8 cellular contexts compared by ENCODE assay signal in the genomic region with DNA sequence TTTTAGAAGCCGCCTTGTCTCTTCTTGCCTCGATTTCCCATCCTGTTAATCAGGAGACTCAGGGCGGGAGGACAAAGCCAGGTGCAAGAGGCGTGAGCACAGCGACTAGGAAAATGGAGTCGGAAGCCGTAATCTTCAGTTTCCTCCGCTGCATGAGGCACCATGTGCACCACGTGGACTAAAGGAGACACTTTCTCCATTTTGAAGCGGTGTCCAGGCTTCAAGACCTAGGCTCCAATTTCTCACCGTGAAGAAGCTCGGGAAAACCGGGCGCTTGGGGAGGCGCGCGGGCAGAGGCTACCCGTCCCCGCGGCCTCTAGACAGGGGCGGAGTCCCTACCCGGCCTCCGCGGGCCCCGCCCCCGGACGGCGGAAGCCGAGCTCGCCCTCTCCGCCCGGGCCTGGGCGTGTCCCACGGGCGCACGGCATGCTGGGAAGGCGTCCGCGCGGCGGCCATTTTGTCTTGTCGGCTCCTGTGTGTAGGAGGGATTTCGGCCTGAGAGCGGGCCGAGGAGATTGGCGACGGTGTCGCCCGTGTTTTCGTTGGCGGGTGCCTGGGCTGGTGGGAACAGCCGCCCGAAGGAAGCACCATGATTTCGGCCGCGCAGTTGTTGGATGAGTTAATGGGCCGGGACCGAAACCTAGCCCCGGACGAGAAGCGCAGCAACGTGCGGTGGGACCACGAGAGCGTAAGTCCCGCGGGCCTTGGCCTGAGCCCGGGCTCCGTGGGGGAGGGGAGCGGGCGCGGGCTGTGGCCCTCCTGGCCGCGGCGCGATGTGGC. TPM values are rescaled to one million over a fixed set of nuclear protein-coding genes. Genes with fewer than 3 reads are reported as not detected.
A peak's percentile ranks its signal among the peaks of the same experiment; 100 is the strongest.
DNase-seq lines count a peak whose midpoint lies in the region; ATAC-seq and TF ChIP-seq lines count a peak whose summit lies in the region.

A gene with protein sequence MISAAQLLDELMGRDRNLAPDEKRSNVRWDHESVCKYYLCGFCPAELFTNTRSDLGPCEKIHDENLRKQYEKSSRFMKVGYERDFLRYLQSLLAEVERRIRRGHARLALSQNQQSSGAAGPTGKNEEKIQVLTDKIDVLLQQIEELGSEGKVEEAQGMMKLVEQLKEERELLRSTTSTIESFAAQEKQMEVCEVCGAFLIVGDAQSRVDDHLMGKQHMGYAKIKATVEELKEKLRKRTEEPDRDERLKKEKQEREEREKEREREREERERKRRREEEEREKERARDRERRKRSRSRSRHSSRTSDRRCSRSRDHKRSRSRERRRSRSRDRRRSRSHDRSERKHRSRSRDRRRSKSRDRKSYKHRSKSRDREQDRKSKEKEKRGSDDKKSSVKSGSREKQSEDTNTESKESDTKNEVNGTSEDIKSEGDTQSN (plus strand): TSS at position 460 of the 780 bp plus-strand sequence. CDS start 130 bp downstream, at position 590.

- TF ChIP-seq RAD21 in SK-N-SH (IDR thresholded peaks at IDR 0.05; ENCODE audit: low read length): no peak; the same call in 1 of the 2 replicates

- TF ChIP-seq EP300 in SK-N-SH (IDR thresholded peaks at IDR 0.05; ENCODE audit: borderline replicate concordance in 1 of 2, low read depth in 1 of 2, low read length in 1 of 2): peak in 1 of 2 experiments; percentile 15; a peak in 2 of 4 replicates

- peaks cover 0 to 2% of the 10 kb centered on the region in 2 experiments for H3K36me3 ChIP-seq in SK-N-SH (replicated peaks in 1 of 2; ENCODE audit: control insufficient read depth in 1 of 2, insufficient read depth in 2 of 2, low read length in 1 of 2)

- H3F3A ChIP-seq in SK-N-SH (replicated peaks; ENCODE audit: insufficient read depth): peaks cover 8% of the 10 kb centered on the region

- ATAC-seq in HG02610 (IDR thresholded peaks at IDR 0.05; ENCODE audit: unreplicated experiment): peak; percentile 91
- ATAC-seq in omental fat pad (ENCODE audit: low FRiP score): peak; percentile 97

- POLR2A ChIA-PET in SK-N-SH (lab: Yijun Ruan, JAX): interaction anchor here (0.6 to 2.4 kb wide), 6 partner anchors 11 to 188 kb away, joined by 3 to 27 read pairs (median 4); a partner anchor contains a TSS

- CTCF ChIA-PET in SK-N-SH (lab: Yijun Ruan, JAX): interaction anchor here (0.9 to 2.5 kb wide), 8 partner anchors 10 to 168 kb away, joined by 3 to 9 read pairs (median 3); no protein-coding TSS in a partner anchor

- peaks cover 4 to 6% of the 10 kb centered on the region in 2 experiments; a peak in 2 of 4 replicates for H3K4me1 ChIP-seq in SK-N-SH (ENCODE audit: control insufficient read depth in 1 of 2, insufficient read depth in 2 of 2, low read depth in 1 of 2, low read length in 1 of 2)

- H4K20me1 ChIP-seq in SK-N-SH (ENCODE audit: insufficient read depth): peaks cover 46% of the 10 kb centered on the region

- H3K27ac ChIP-seq in SK-N-SH (ENCODE audit: low read depth in 2 of 2, low read length in 1 of 2): peak within 1 kb of the TSS; percentile 92 to 98
- H3K27ac ChIP-seq in temporal lobe (ENCODE audit: low read depth, low read length): peak within 1 kb of the TSS; percentile 95

- H3K9ac ChIP-seq in SK-N-SH: peak within 1 kb of the TSS; percentile 95

- TF ChIP-seq CTCF in SK-N-SH (IDR thresholded peaks at IDR 0.05): no peak
- TF ChIP-seq CTCF in omental fat pad (IDR thresholded peaks at IDR 0.05): no peak

- H3K4me2 ChIP-seq in SK-N-SH: peak within 1 kb of the TSS; percentile 72

- H3K79me2 ChIP-seq in SK-N-SH (ENCODE audit: insufficient read depth): peaks cover 49% of the 10 kb centered on the region

- DNase-seq in NCI-H1092 (lab: John Stamatoyannopoulos, UW) (peak; percentile 91), SK-N-SH (peak; percentile 100), globus pallidus (ENCODE audit: low spot score) (peak; percentile 91), omental fat pad (ENCODE audit: low spot score) (peak; percentile 68)
- peak; percentile 93 for DNase-seq in activated naive CD4-positive, alpha-beta T cell treated with anti-CD3 and anti-CD28 coated beads, Interleukin-2, amount 50 U/mL, for 16 hours

- H2AFZ ChIP-seq in SK-N-SH (ENCODE audit: low read depth): peak within 1 kb of the TSS; percentile 88

- no peaks in the 10 kb centered on the region for H3K27me3 ChIP-seq in SK-N-SH (ENCODE audit: insufficient read depth)

- H3K9me2 ChIP-seq in SK-N-SH: no peaks in the 10 kb centered on the region

- whole genome bisulfite sequencing in SK-N-SH (ENCODE audit: low lambda C conversion rate): 15% methylated on average over 12 of the region's 76 CpGs

- H3K4me3 ChIP-seq in GM08714 (ENCODE audit: low read length): peak within 1 kb of the TSS; percentile 100
- peak within 1 kb of the TSS; percentile 68 to 86 for H3K4me3 ChIP-seq in SK-N-SH (ENCODE audit: low read depth in 2 of 2, low read length in 1 of 2)

- no peaks in the 10 kb centered on the region for H3K9me3 ChIP-seq in SK-N-SH

TF ChIP-seq in SK-N-SH, 30 proteins besides CTCF, POLR2A, EP300 and RAD21 (continues in another document):
- no peak for TF ChIP-seq MEF2A (IDR thresholded peaks at IDR 0.05; ENCODE audit: borderline replicate concordance, low read depth)
- TF ChIP-seq POLR2AphosphoS5 (IDR thresholded peaks at IDR 0.05; ENCODE audit: low read depth, low read length): peak; percentile 98
- TF ChIP-seq TCF12 (IDR thresholded peaks at IDR 0.05): no peak
- TF ChIP-seq, protein P1, sequence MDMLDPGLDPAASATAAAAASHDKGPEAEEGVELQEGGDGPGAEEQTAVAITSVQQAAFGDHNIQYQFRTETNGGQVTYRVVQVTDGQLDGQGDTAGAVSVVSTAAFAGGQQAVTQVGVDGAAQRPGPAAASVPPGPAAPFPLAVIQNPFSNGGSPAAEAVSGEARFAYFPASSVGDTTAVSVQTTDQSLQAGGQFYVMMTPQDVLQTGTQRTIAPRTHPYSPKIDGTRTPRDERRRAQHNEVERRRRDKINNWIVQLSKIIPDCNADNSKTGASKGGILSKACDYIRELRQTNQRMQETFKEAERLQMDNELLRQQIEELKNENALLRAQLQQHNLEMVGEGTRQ (IDR thresholded peaks at IDR 0.05; ENCODE audit: borderline replicate concordance, low read depth, low read length): no peak
- TF ChIP-seq, protein P2, sequence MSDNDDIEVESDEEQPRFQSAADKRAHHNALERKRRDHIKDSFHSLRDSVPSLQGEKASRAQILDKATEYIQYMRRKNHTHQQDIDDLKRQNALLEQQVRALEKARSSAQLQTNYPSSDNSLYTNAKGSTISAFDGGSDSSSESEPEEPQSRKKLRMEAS (IDR thresholded peaks at IDR 0.05; ENCODE audit: low read depth): peak; percentile 98
- TF ChIP-seq MXI1 (IDR thresholded peaks at IDR 0.05; ENCODE audit: low read depth, low read length): peak; percentile 94
- TF ChIP-seq NRF1 (IDR thresholded peaks at IDR 0.05; ENCODE audit: low read depth, low read length): no peak
- peak; percentile 98 for TF ChIP-seq YY1 (IDR thresholded peaks at IDR 0.05; ENCODE audit: low read depth)
- TF ChIP-seq ELF1 (IDR thresholded peaks at IDR 0.05): peak; percentile 49; the same call in 1 of the 2 replicates
- TF ChIP-seq RFX5 (IDR thresholded peaks at IDR 0.05; ENCODE audit: low read length): no peak; the same call in 1 of the 2 replicates
- TF ChIP-seq JUND (IDR thresholded peaks at IDR 0.05): no peak
- TF ChIP-seq FOXJ3 (CRISPR knock-in tag; IDR thresholded peaks at IDR 0.05): no peak
- TF ChIP-seq CHD2 (IDR thresholded peaks at IDR 0.05; ENCODE audit: low read length, partially characterized antibody): peak; percentile 94
- TF ChIP-seq SMC3 (IDR thresholded peaks at IDR 0.05; ENCODE audit: low read depth, low read length): no peak
- TF ChIP-seq, protein P3, sequence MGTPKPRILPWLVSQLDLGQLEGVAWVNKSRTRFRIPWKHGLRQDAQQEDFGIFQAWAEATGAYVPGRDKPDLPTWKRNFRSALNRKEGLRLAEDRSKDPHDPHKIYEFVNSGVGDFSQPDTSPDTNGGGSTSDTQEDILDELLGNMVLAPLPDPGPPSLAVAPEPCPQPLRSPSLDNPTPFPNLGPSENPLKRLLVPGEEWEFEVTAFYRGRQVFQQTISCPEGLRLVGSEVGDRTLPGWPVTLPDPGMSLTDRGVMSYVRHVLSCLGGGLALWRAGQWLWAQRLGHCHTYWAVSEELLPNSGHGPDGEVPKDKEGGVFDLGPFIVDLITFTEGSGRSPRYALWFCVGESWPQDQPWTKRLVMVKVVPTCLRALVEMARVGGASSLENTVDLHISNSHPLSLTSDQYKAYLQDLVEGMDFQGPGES (IDR thresholded peaks at IDR 0.05; ENCODE audit: low read depth, low read length): no peak
- TF ChIP-seq SIN3A (IDR thresholded peaks at IDR 0.05; ENCODE audit: borderline replicate concordance, low read depth, low read length): peak; percentile 91; the same call in 1 of the 2 replicates
- TF ChIP-seq TEAD4 (IDR thresholded peaks at IDR 0.05; ENCODE audit: borderline replicate concordance, insufficient read depth): peak; percentile 58
- TF ChIP-seq, protein P4, sequence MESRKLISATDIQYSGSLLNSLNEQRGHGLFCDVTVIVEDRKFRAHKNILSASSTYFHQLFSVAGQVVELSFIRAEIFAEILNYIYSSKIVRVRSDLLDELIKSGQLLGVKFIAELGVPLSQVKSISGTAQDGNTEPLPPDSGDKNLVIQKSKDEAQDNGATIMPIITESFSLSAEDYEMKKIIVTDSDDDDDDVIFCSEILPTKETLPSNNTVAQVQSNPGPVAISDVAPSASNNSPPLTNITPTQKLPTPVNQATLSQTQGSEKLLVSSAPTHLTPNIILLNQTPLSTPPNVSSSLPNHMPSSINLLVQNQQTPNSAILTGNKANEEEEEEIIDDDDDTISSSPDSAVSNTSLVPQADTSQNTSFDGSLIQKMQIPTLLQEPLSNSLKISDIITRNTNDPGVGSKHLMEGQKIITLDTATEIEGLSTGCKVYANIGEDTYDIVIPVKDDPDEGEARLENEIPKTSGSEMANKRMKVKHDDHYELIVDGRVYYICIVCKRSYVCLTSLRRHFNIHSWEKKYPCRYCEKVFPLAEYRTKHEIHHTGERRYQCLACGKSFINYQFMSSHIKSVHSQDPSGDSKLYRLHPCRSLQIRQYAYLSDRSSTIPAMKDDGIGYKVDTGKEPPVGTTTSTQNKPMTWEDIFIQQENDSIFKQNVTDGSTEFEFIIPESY (IDR thresholded peaks at IDR 0.05; ENCODE audit: borderline replicate concordance, low read depth): peak; percentile 88
- peak; percentile 73 for TF ChIP-seq GABPA (IDR thresholded peaks at IDR 0.05; ENCODE audit: low read depth)
- TF ChIP-seq NFIC (IDR thresholded peaks at IDR 0.05; ENCODE audit: borderline replicate concordance): peak; percentile 16; the same call in 1 of the 2 replicates
- peak; percentile 94 for TF ChIP-seq TAF1 (IDR thresholded peaks at IDR 0.05; ENCODE audit: borderline replicate concordance, low read depth, low read length)

RNA-seq across cellular contexts. Expression of the gene that starts here (rescaled TPM):
- polyA plus RNA-seq in SK-N-SH (2012; rRNA removed): 154 and 164 TPM in 2 replicates
- polyA plus RNA-seq in SK-N-SH (2012; cell fraction: cytosol; rRNA removed): 52.9 and 60.7 TPM in 2 replicates
- polyA plus RNA-seq in SK-N-SH (2012; cell fraction: nucleus; rRNA removed): 1,155 and 1,243 TPM in 2 replicates
- total RNA-seq in omental fat pad: 10 to 100 TPM; 44.2 to 88.7 (median 55.2) TPM
- total RNA-seq in temporal lobe: 91.2 TPM

Comparison
In these comparisons a context has a peak if more than half of its experiments do, and no peak if none do; other contexts are left out.
1. Peak in every context shown above with its lines: DNase-seq, ATAC-seq, H3K4me3 ChIP-seq and H3K27ac ChIP-seq.